Comparison of ENCODE assay signal across 15 cellular contexts in the genomic region with DNA sequence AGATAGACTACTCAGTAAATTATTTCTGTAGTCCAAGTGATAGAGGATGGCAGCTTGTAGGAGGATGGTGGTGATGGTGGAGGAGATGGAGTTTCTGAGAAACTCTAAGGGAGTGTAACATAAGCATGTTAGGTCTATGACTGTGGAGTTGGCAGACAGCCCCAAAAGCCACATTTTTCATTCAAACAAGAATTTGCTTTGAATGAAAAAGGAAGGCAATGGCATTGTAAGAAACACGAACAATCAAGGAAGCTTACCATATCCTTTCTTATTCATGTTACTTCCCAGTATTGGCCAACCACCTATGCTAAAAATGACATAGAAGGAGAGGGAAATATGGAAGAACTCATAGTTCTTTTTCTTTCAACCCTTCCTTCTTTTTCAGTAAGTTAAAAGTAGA.
"Had no signal": no experiment of that assay in that cellular context is flagged by ENCODE, and none has a peak within 500 bp of the region (broad histone marks: within the 10 kb centered on the region; RNA-seq: fewer than 3 reads in every experiment).

No MANE protein-coding gene starts in this region.

- H3K9me3 Mint-ChIP-seq: activated naive CD4-positive, alpha-beta T cell treated with anti-CD3 and anti-CD28 coated beads, Interleukin-2, amount 50 U/mL, for 72 hours; activated T-cell treated with anti-CD3 and anti-CD28 coated beads, Interleukin-2, amount 50 U/mL, for 24 hours had no signal

- H3K36me3 ChIP-seq: upper lobe of left lung had no signal

- H3K4me1 ChIP-seq: upper lobe of left lung had no signal

- H3K4me1 Mint-ChIP-seq: activated CD8-positive, alpha-beta memory T cell treated with anti-CD3 and anti-CD28 coated beads, Interleukin-2, amount 10 ng/mL, durations not matched to agents 7 days and 5 days had no signal

- H3K9me3 ChIP-seq: upper lobe of left lung had no signal

- H3K36me3 Mint-ChIP-seq: activated CD8-positive, alpha-beta memory T cell treated with anti-CD3 and anti-CD28 coated beads, Interleukin-2, amount 10 ng/mL, durations not matched to agents 7 days and 5 days; activated naive CD4-positive, alpha-beta T cell treated with anti-CD3 and anti-CD28 coated beads, Interleukin-2, amount 50 U/mL, for 72 hours had no signal

- ATAC-seq: activated CD8-positive, alpha-beta memory T cell treated with anti-CD3 and anti-CD28 coated beads, Interleukin-2, amount 10 ng/mL, durations not matched to agents 7 days and 5 days; activated naive CD4-positive, alpha-beta T cell treated with anti-CD3 and anti-CD28 coated beads, Interleukin-2, amount 50 U/mL, for 72 hours; left lobe of liver; sciatic nerve; stimulated activated naive CD8-positive, alpha-beta T cell treated with anti-CD3 and anti-CD28 coated beads, Interleukin-15, Interleukin-2, amounts not matched to agents 100 U/mL and 50 U/mL, for 24 hours had no signal

- H3K27ac Mint-ChIP-seq: activated CD8-positive, alpha-beta memory T cell treated with anti-CD3 and anti-CD28 coated beads, Interleukin-2, amount 10 ng/mL, durations not matched to agents 7 days and 5 days; activated naive CD4-positive, alpha-beta T cell treated with anti-CD3 and anti-CD28 coated beads, Interleukin-2, amount 50 U/mL, for 72 hours; activated T-cell treated with anti-CD3 and anti-CD28 coated beads, Interleukin-2, amount 50 U/mL, for 24 hours had no signal

- H3K4me3 ChIP-seq: upper lobe of left lung had no signal

- H3K27ac ChIP-seq: epithelial cell of prostate, upper lobe of left lung had no signal

- H3K27me3 Mint-ChIP-seq: activated CD8-positive, alpha-beta memory T cell treated with anti-CD3 and anti-CD28 coated beads, Interleukin-2, amount 10 ng/mL, durations not matched to agents 7 days and 5 days; activated T-cell treated with anti-CD3 and anti-CD28 coated beads, Interleukin-2, amount 50 U/mL, for 24 hours had no signal

- DNase-seq: activated CD8-positive, alpha-beta memory T cell treated with anti-CD3 and anti-CD28 coated beads, Interleukin-2, amount 10 ng/mL, durations not matched to agents 7 days and 5 days; activated effector memory CD4-positive, alpha-beta T cell treated with Interleukin-2 at 50 U/mL for 16 hours; activated T-cell treated with anti-CD3 and anti-CD28 coated beads, Interleukin-2, amount 50 U/mL, for 24 hours; aorta; cortex of kidney; effector memory CD4-positive, alpha-beta T cell; glutamatergic neuron; stimulated activated CD4-positive, alpha-beta T cell treated with anti-CD3 and anti-CD28 coated beads, Interleukin-2, amount 100 ng/mL, for 48 hours; stimulated activated CD8-positive, alpha-beta memory T cell treated with anti-CD3 and anti-CD28 coated beads, Interleukin-4, amount 100 ng/mL, for 48 hours; stimulated activated naive CD8-positive, alpha-beta T cell treated with anti-CD3 and anti-CD28 coated beads, Interleukin-15, Interleukin-2, amounts not matched to agents 100 U/mL and 50 U/mL, for 24 hours; upper lobe of left lung had no signal

- H3K27me3 ChIP-seq: upper lobe of left lung had no signal

- H3K4me3 Mint-ChIP-seq: activated CD8-positive, alpha-beta memory T cell treated with anti-CD3 and anti-CD28 coated beads, Interleukin-2, amount 10 ng/mL, durations not matched to agents 7 days and 5 days; activated T-cell treated with anti-CD3 and anti-CD28 coated beads, Interleukin-2, amount 50 U/mL, for 24 hours had no signal
